Comparison of ENCODE assay signal across 8 cellular contexts in genomic region chr3:113695818-113696645, GRCh38.
DNase-seq lines count a peak whose midpoint lies in the region; ATAC-seq, FAIRE-seq and TF ChIP-seq lines count a peak whose summit lies in the region.

Gene USF3 (minus strand): TSS chr3:113696642. CDS start chr3:113674878, 21,764 bp downstream.

- peak; percentile 68 for FAIRE-seq in GM19239 (lab: Jason Lieb, UNC)

- H3K36me3 ChIP-seq in mucosa of stomach (ENCODE audit: control insufficient read depth, insufficient read depth, low read length), result no peaks in the 10 kb centered on the region

- TF ChIP-seq CTCF in C4-2B (conservative IDR thresholded peaks at IDR 0.05), result no peak

- peak within 1 kb of the TSS; percentile 91 for H3K27ac ChIP-seq in C4-2B
- H3K27ac ChIP-seq in epithelial cell of prostate, result peak within 1 kb of the TSS; percentile 82

- peak within 1 kb of the TSS; percentile 91 for H3K9ac ChIP-seq in mucosa of stomach (ENCODE audit: low read length)

- H3K4me1 ChIP-seq in mucosa of stomach (ENCODE audit: control insufficient read depth, insufficient read depth, low read length), result peaks cover 16% of the 10 kb centered on the region

- H3K27me3 ChIP-seq in mucosa of stomach (ENCODE audit: control insufficient read depth, insufficient read depth, low read length), result no peaks in the 10 kb centered on the region

- peak within 1 kb of the TSS; percentile 96 for H3K4me3 ChIP-seq in mucosa of stomach (ENCODE audit: low read length)

- peak; percentile 76 for ATAC-seq in HG03432 (IDR thresholded peaks at IDR 0.05; ENCODE audit: unreplicated experiment)

- H3K9me3 ChIP-seq in mucosa of stomach (ENCODE audit: control insufficient read depth, low read length), result no peaks in the 10 kb centered on the region

- DNase-seq in GM19239 (ENCODE audit: insufficient read length, low spot score) (peak; percentile 78), NOMO-1 treated with dmso at 0.1 percent for 144 hours (lab: John Stamatoyannopoulos, UW; ENCODE audit: unreplicated experiment) (peak; percentile 45), epithelial cell of prostate (ENCODE audit: low read depth, low spot score) (no peak)
- DNase-seq in activated CD8-positive, alpha-beta memory T cell treated with anti-CD3 and anti-CD28 coated beads, Interleukin-2, amount 50 U/mL, for 4 hours, result peak; percentile 83
- DNase-seq in stimulated activated CD8-positive, alpha-beta memory T cell treated with anti-CD3 and anti-CD28 coated beads, Interleukin-7, amount 100 ng/mL, for 1 hour (ENCODE audit: low read depth in 2 of 2), result peak; percentile 67 to 70
